ENCODE assay signal across 12 cellular contexts in the genomic region with DNA sequence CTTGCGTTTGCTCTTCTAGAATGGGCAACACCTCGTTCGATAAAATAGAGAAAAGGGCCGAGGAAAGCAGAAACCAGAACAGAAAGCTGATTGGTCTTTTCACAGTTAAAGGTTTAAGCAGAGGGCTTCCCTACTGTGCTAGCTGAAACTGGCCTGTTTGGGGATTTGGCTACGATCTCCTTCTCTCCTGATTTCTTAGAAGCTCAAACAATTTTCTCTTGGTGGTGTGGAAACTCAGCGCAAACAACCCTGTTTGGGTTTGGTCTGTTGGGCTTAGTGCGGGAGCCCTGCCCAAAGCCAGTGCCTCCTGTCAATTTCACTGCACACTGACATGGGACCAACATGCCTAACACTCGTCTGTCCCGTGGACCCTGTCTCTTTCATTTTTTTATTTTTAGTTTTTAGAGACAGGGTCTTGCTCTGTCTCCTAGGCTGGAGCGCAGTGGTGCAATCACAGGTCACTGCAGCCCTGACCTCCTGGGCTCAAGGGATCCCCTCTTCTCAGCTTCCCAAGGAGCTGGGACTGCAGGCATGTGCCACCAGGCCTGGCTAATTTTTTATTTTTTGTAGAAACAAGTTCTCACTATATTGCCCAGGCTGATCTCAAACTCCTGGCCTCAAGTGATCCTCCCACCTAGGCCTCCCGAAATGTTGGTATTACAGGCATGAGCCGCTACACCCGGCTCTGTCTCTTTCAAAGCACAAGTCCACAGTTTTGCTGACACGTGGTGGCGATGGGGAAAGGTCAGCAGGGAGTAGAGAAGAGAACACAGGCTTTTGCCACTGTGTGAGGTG. TPM values are rescaled to one million over a fixed set of nuclear protein-coding genes. Genes with fewer than 3 reads are reported as not detected.
DNase-seq lines count a peak whose midpoint lies in the region; TF ChIP-seq lines count a peak whose summit lies in the region.
"Had no signal": no experiment of that assay in that cellular context is flagged by ENCODE, and none has a peak within 500 bp of the region (broad histone marks: within the 10 kb centered on the region; RNA-seq: fewer than 3 reads in every experiment).

No MANE protein-coding gene starts in this region.

- H3K36me3 ChIP-seq in left ventricle myocardium inferior = no peaks in the 10 kb centered on the region
- no peaks in the 10 kb centered on the region for H3K36me3 ChIP-seq in right atrium auricular region

- H3K27ac ChIP-seq in left ventricle myocardium inferior (replicated peaks) = peak overlapping the region; percentile 86
- peak overlapping the region; percentile 51 to 86 for H3K27ac ChIP-seq in right atrium auricular region
- H3K27ac ChIP-seq: parathyroid adenoma had no signal

- POLR2A ChIA-PET in HEK293T (lab: Yijun Ruan, JAX) = interaction anchor here (1.0 to 1.2 kb wide), 2 partner anchors 16 to 55 kb away, joined by 3 read pairs; no protein-coding TSS in a partner anchor

- no peak for TF ChIP-seq CTCF in left ventricle myocardium inferior (IDR thresholded peaks at IDR 0.05; ENCODE audit: borderline replicate concordance)
- TF ChIP-seq CTCF in right atrium auricular region (IDR thresholded peaks at IDR 0.05) = no peak
- TF ChIP-seq CTCF in progenitor cell of endocrine pancreas (IDR thresholded peaks at IDR 0.05; ENCODE audit: unreplicated experiment) = no peak
- no peak for TF ChIP-seq CTCF in CD14-positive monocyte (IDR thresholded peaks at IDR 0.05)

- no peaks in the 10 kb centered on the region for H3K9me3 ChIP-seq in left ventricle myocardium inferior (replicated peaks)
- H3K9me3 ChIP-seq in right atrium auricular region = no peaks in the 10 kb centered on the region

- CTCF ChIA-PET in HEK293T (lab: Yijun Ruan, JAX) = interaction anchor here (1.0 to 3.0 kb wide), 3 partner anchors 11 to 113 kb away, joined by 4 to 13 read pairs (median 4); no protein-coding TSS in a partner anchor

- H3K27ac Mint-ChIP-seq in progenitor cell of endocrine pancreas = peak overlapping the region; percentile 16
- peak overlapping the region in 1 of 7 donors; percentile 41 for H3K27ac Mint-ChIP-seq in CD14-positive monocyte
- H3K27ac Mint-ChIP-seq: immature natural killer cell had no signal

- intact Hi-C loops in left ventricle myocardium inferior (cut with micrococcal nuclease) = no loop called here
- intact Hi-C loops in cardiac septum (cut with DNase I) = no loop called here
- intact Hi-C loops in CD14-positive monocyte (cut with micrococcal nuclease) = no loop called here

- DNase-seq in left ventricle myocardium inferior (no peak), cardiac septum (ENCODE audit: low spot score) (no peak), right atrium auricular region (ENCODE audit: low spot score) (no peak), progenitor cell of endocrine pancreas (ENCODE audit: low spot score, unreplicated experiment) (no peak), CD14-positive monocyte (ENCODE audit: low spot score) (no peak), NCI-H1105 treated with DMSO at 0.1 percent for 48 hours (lab: John Stamatoyannopoulos, UW) (no peak), SIG-M5 (lab: John Stamatoyannopoulos, UW) (no peak), HEK293T (ENCODE audit: extremely low spot score) (no peak)
- DNase-seq: ACHN, immature natural killer cell, NCI-H1436 treated with DMSO at 0.1 percent for 48 hours had no signal

- H3K36me3 Mint-ChIP-seq in progenitor cell of endocrine pancreas (ENCODE audit: insufficient read depth) = no peaks in the 10 kb centered on the region
- no peaks in the 10 kb centered on the region for H3K36me3 Mint-ChIP-seq in CD14-positive monocyte
- H3K36me3 Mint-ChIP-seq: immature natural killer cell had no signal

- H3K9me3 Mint-ChIP-seq in progenitor cell of endocrine pancreas (ENCODE audit: low read depth) = no peaks in the 10 kb centered on the region
- H3K9me3 Mint-ChIP-seq in CD14-positive monocyte = peaks cover 0 to 3% (median 0%) of the 10 kb centered on the region in 7 donors
- H3K9me3 Mint-ChIP-seq: immature natural killer cell had no signal

- H3K4me1 ChIP-seq in left ventricle myocardium inferior (peaks cover 59% of the 10 kb centered on the region), right atrium auricular region (peaks cover 0 to 32% of the 10 kb centered on the region in 2 donors)

- no peak overlapping the region for H3K4me3 Mint-ChIP-seq in progenitor cell of endocrine pancreas (ENCODE audit: low read depth)
- H3K4me3 Mint-ChIP-seq in CD14-positive monocyte = no peak overlapping the region
- H3K4me3 Mint-ChIP-seq: immature natural killer cell had no signal

- H3K4me1 Mint-ChIP-seq in progenitor cell of endocrine pancreas (ENCODE audit: low read depth) = peaks cover 22% of the 10 kb centered on the region
- no peaks in the 10 kb centered on the region for H3K4me1 Mint-ChIP-seq in CD14-positive monocyte
- H3K4me1 Mint-ChIP-seq: immature natural killer cell had no signal

- H3K27me3 Mint-ChIP-seq in progenitor cell of endocrine pancreas = peaks cover 35% of the 10 kb centered on the region
- H3K27me3 Mint-ChIP-seq in CD14-positive monocyte (ENCODE audit: low read depth in 3 of 3) = peaks cover 3 to 10% (median 5%) of the 10 kb centered on the region in 3 donors

- H3K27me3 ChIP-seq in left ventricle myocardium inferior (ENCODE audit: low read depth) = no peaks in the 10 kb centered on the region
- no peaks in the 10 kb centered on the region for H3K27me3 ChIP-seq in right atrium auricular region

- H3K4me3 ChIP-seq in left ventricle myocardium inferior (peak overlapping the region; percentile 20), right atrium auricular region (no peak overlapping the region)

TF ChIP-seq in HEK293T, 16 proteins besides CTCF, POLR2A, EP300 and RAD21:
- TF ChIP-seq PKNOX1 (IDR thresholded peaks at IDR 0.05) (no peak), HDGF (IDR thresholded peaks at IDR 0.05; ENCODE audit: borderline replicate concordance) (no peak), L3MBTL2 (conservative IDR thresholded peaks at IDR 0.05) (no peak), BHLHE40 (IDR thresholded peaks at IDR 0.05; ENCODE audit: borderline replicate concordance) (no peak), ELF4 (IDR thresholded peaks at IDR 0.05) (no peak), ARNT (IDR thresholded peaks at IDR 0.05) (no peak), FOXK2 (IDR thresholded peaks at IDR 0.05) (no peak), CTBP1 (IDR thresholded peaks at IDR 0.05; ENCODE audit: borderline replicate concordance) (no peak), TARDBP (IDR thresholded peaks at IDR 0.05) (no peak), SUZ12 (IDR thresholded peaks at IDR 0.05) (no peak), FOXM1 (IDR thresholded peaks at IDR 0.05; ENCODE audit: borderline replicate concordance) (no peak), LEF1 (IDR thresholded peaks at IDR 0.05; ENCODE audit: borderline replicate concordance) (no peak), FOXA1 (IDR thresholded peaks at IDR 0.05) (no peak), NFRKB (IDR thresholded peaks at IDR 0.05) (no peak), ZNF384 (IDR thresholded peaks at IDR 0.05) (no peak), SP1 (IDR thresholded peaks at IDR 0.05) (no peak)

RNA-seq across cellular contexts. Expression of gene BNIP3, which starts 16.5 kb away (rescaled TPM):
- 161 TPM for total RNA-seq in left ventricle myocardium inferior
- total RNA-seq in cardiac septum = 112 TPM
- total RNA-seq in right atrium auricular region = 100 to 1,000 TPM; 187 to 189 TPM
- total RNA-seq in progenitor cell of endocrine pancreas = 28.5 and 32.4 TPM in 2 replicates
- 1 to 10 TPM; 4.6 to 7.2 TPM for polyA plus RNA-seq in CD14-positive monocyte
